27 cellular contexts compared by ENCODE assay signal in the genomic region with DNA sequence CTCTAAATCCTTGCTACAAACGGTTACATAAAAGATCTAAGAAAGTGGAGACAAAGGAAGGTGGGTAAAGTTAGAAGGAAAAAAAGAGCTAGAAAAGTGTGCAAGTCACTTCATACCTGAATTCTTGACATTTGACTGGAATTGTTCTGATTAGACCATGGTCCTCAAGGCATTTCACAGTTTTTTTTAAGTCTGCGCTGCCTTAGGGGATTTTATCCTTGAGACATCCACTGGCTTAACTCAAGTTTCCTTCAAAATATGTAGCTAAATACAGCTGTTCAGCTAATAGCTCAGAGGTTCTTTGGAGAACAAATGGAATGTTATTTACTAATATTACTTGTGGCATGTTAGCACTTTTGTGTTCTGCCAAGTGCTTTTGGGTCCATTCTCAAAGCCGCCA.
"Had no signal": no experiment of that assay in that cellular context is flagged by ENCODE, and none has a peak within 500 bp of the region (broad histone marks: within the 10 kb centered on the region; RNA-seq: fewer than 3 reads in every experiment).

No MANE protein-coding gene starts in this region.

- H3K9me3 ChIP-seq: stomach, suprapubic skin, testis, thoracic aorta, thyroid gland, tibial artery, transverse colon, upper lobe of left lung, upper lobe of right lung, uterus, vagina had no signal

- H3K4me1 ChIP-seq: stomach, testis, thyroid gland, tibial nerve, transverse colon, upper lobe of left lung, upper lobe of right lung, uterus had no signal

- ATAC-seq: stimulated activated effector memory CD8-positive, alpha-beta T cell treated with anti-CD3 and anti-CD28 coated beads, Interleukin-12 subunit alpha, Interleukin-12 subunit beta, amount 100 ng/mL, for 72 hours; stimulated activated memory B cell treated with anti-CD40 and anti-IgM and Interleukin-4, amounts not matched to agents 10 μg/mL and 1 μg/mL and 100 μg/mL, for 72 hours; stimulated activated naive B cell treated with anti-CD40 and anti-IgM and Interleukin-4, amounts not matched to agents 10 μg/mL and 1 μg/mL and 100 μg/mL, for 72 hours; stimulated activated naive CD8-positive, alpha-beta T cell treated with anti-CD3 and anti-CD28 coated beads, Interleukin-15, amount 100 ng/mL, for 72 hours; stimulated activated naive CD8-positive, alpha-beta T cell treated with anti-CD3 and anti-CD28 coated beads, Interleukin-15, Interleukin-2, amounts not matched to agents 100 U/mL and 50 U/mL, for 24 hours; upper lobe of right lung had no signal

- H3K36me3 Mint-ChIP-seq: stimulated activated effector memory CD8-positive, alpha-beta T cell treated with anti-CD3 and anti-CD28 coated beads, Interleukin-12 subunit alpha, Interleukin-12 subunit beta, amount 100 ng/mL, for 72 hours; stimulated activated memory B cell treated with anti-CD40 and anti-IgM and Interleukin-4, amounts not matched to agents 10 μg/mL and 1 μg/mL and 100 μg/mL, for 72 hours; stimulated activated naive B cell treated with anti-CD40 and anti-IgM and Interleukin-4, amounts not matched to agents 10 μg/mL and 1 μg/mL and 100 μg/mL, for 72 hours had no signal

- H3K27me3 Mint-ChIP-seq: stimulated activated memory B cell treated with anti-CD40 and anti-IgM and Interleukin-4, amounts not matched to agents 10 μg/mL and 1 μg/mL and 100 μg/mL, for 72 hours; stimulated activated naive B cell treated with anti-CD40 and anti-IgM and Interleukin-4, amounts not matched to agents 10 μg/mL and 1 μg/mL and 100 μg/mL, for 72 hours; stimulated activated naive CD8-positive, alpha-beta T cell treated with anti-CD3 and anti-CD28 coated beads, Interleukin-15, amount 100 ng/mL, for 72 hours; type B pancreatic cell had no signal

- H3K4me1 Mint-ChIP-seq: stimulated activated effector memory CD8-positive, alpha-beta T cell treated with anti-CD3 and anti-CD28 coated beads, Interleukin-12 subunit alpha, Interleukin-12 subunit beta, amount 100 ng/mL, for 72 hours; stimulated activated memory B cell treated with anti-CD40 and anti-IgM and Interleukin-4, amounts not matched to agents 10 μg/mL and 1 μg/mL and 100 μg/mL, for 72 hours; stimulated activated naive B cell treated with anti-CD40 and anti-IgM and Interleukin-4, amounts not matched to agents 10 μg/mL and 1 μg/mL and 100 μg/mL, for 72 hours; stimulated activated naive CD8-positive, alpha-beta T cell treated with anti-CD3 and anti-CD28 coated beads, Interleukin-15, amount 100 ng/mL, for 72 hours had no signal

- H3K36me3 ChIP-seq: stomach, thoracic aorta, thyroid gland, tibial artery, transverse colon, upper lobe of left lung, upper lobe of right lung, uterus had no signal

- H3K27me3 ChIP-seq: stomach, suprapubic skin, testis, thyroid gland, tibial artery, tibial nerve, transverse colon, upper lobe of left lung, upper lobe of right lung, uterus, vagina had no signal

- H3K9me3 Mint-ChIP-seq: stimulated activated effector memory CD8-positive, alpha-beta T cell treated with anti-CD3 and anti-CD28 coated beads, Interleukin-12 subunit alpha, Interleukin-12 subunit beta, amount 100 ng/mL, for 72 hours; stimulated activated memory B cell treated with anti-CD40 and anti-IgM and Interleukin-4, amounts not matched to agents 10 μg/mL and 1 μg/mL and 100 μg/mL, for 72 hours; stimulated activated naive CD8-positive, alpha-beta T cell treated with anti-CD3 and anti-CD28 coated beads, Interleukin-15, amount 100 ng/mL, for 72 hours; stimulated activated naive CD8-positive, alpha-beta T cell treated with anti-CD3 and anti-CD28 coated beads, Interleukin-15, Interleukin-2, amounts not matched to agents 100 ng/mL and 50 ng/mL, for 24 hours had no signal

- H3K27ac Mint-ChIP-seq: stimulated activated effector memory CD8-positive, alpha-beta T cell treated with anti-CD3 and anti-CD28 coated beads, Interleukin-12 subunit alpha, Interleukin-12 subunit beta, amount 100 ng/mL, for 72 hours; stimulated activated memory B cell treated with anti-CD40 and anti-IgM and Interleukin-4, amounts not matched to agents 10 μg/mL and 1 μg/mL and 100 μg/mL, for 72 hours; stimulated activated naive B cell treated with anti-CD40 and anti-IgM and Interleukin-4, amounts not matched to agents 10 μg/mL and 1 μg/mL and 100 μg/mL, for 72 hours; stimulated activated naive CD8-positive, alpha-beta T cell treated with anti-CD3 and anti-CD28 coated beads, Interleukin-15, Interleukin-2, amounts not matched to agents 100 ng/mL and 50 ng/mL, for 24 hours; type B pancreatic cell had no signal

- DNase-seq: stimulated activated CD4-positive, alpha-beta T cell treated with anti-CD3 and anti-CD28 coated beads, Interleukin-2, amount 100 ng/mL, for 48 hours; stimulated activated CD4-positive, alpha-beta T cell treated with anti-CD3 and anti-CD28 coated beads, Interleukin-4, amount 100 ng/mL, for 1 hour; stimulated activated CD4-positive, alpha-beta T cell treated with anti-CD3 and anti-CD28 coated beads, Interleukin-4, amount 100 ng/mL, for 24 hours; stimulated activated CD4-positive, alpha-beta T cell treated with anti-CD3 and anti-CD28 coated beads, Interleukin-4, amount 100 ng/mL, for 4 hours; stimulated activated CD8-positive, alpha-beta memory T cell treated with anti-CD3 and anti-CD28 coated beads, Interleukin-4, amount 100 ng/mL, for 48 hours; stimulated activated naive B cell treated with anti-CD40 and anti-IgM and Interleukin-4, amounts not matched to agents 10 μg/mL and 1 μg/mL and 100 μg/mL, for 72 hours; stimulated activated naive CD4-positive, alpha-beta T cell; stimulated activated naive CD4-positive, alpha-beta T cell treated with Interleukin-2 at 50 U/mL for 16 hours; stimulated activated naive CD8-positive, alpha-beta T cell treated with anti-CD3 and anti-CD28 coated beads, Interleukin-15, amount 100 ng/mL, for 72 hours; stimulated activated naive CD8-positive, alpha-beta T cell treated with anti-CD3 and anti-CD28 coated beads, Interleukin-15, Interleukin-2, amounts not matched to agents 100 U/mL and 50 U/mL, for 24 hours; stomach; substantia nigra; testis; thyroid gland; tibial artery; transverse colon; upper lobe of left lung; upper lobe of right lung; uterus had no signal

- H3K4me3 Mint-ChIP-seq: stimulated activated effector memory CD8-positive, alpha-beta T cell treated with anti-CD3 and anti-CD28 coated beads, Interleukin-12 subunit alpha, Interleukin-12 subunit beta, amount 100 ng/mL, for 72 hours; stimulated activated memory B cell treated with anti-CD40 and anti-IgM and Interleukin-4, amounts not matched to agents 10 μg/mL and 1 μg/mL and 100 μg/mL, for 72 hours; stimulated activated naive B cell treated with anti-CD40 and anti-IgM and Interleukin-4, amounts not matched to agents 10 μg/mL and 1 μg/mL and 100 μg/mL, for 72 hours; stimulated activated naive CD8-positive, alpha-beta T cell treated with anti-CD3 and anti-CD28 coated beads, Interleukin-15, amount 100 ng/mL, for 72 hours; stimulated activated naive CD8-positive, alpha-beta T cell treated with anti-CD3 and anti-CD28 coated beads, Interleukin-15, Interleukin-2, amounts not matched to agents 100 ng/mL and 50 ng/mL, for 24 hours; type B pancreatic cell had no signal

- H3K4me3 ChIP-seq: stomach, suprapubic skin, testis, thoracic aorta, thyroid gland, tibial artery, tibial nerve, transverse colon, upper lobe of left lung, upper lobe of right lung, uterus, vagina had no signal

- H3K27ac ChIP-seq: stomach, suprapubic skin, testis, thoracic aorta, thyroid gland, tibial artery, tibial nerve, transverse colon, upper lobe of left lung, upper lobe of right lung, uterus, vagina had no signal
